In the genomic region with DNA sequence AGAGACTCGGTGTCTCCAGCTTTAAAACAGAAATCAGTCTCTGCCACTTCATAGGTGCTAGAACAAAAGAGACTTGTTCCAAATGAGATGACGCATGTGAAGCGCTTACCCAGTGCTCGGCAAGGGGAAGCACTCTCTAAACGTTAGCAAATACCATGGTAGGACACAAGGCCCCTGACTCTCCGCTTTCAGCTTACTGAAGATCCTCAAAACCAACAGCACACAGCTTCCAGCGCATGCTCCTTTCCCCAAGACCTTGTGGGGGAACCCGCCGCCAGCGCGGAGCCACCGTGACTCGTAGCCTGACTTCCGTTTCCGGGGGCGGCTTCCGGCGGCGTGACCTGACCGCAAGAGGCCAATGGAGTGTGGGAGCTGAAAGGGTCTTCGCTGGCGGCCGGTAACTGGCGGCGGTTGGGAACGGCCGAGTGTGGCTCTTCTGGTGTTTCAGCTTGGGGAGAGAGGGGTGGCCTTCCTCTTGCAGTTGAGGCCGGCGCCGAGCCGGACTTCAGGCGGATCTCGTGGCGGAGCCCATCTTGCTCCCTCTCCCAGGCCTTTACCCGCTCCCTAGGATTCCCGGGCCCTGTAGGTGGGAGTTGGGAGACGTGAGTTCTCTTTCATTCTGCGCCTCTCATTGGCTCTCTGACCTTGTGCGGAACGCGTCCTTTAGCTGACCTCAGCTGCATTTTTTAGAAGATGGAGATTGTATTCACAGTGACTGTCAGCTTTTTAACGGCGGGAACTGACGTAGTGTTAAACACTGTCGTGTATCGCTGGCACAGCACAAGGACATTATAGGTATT, we compare ENCODE assay signal across 8 cellular contexts. TPM values are rescaled to one million over a fixed set of nuclear protein-coding genes. Genes with fewer than 3 reads are reported as not detected.
A peak's percentile ranks its signal among the peaks of the same experiment; 100 is the strongest.
DNase-seq lines count a peak whose midpoint lies in the region; ATAC-seq, FAIRE-seq and TF ChIP-seq lines count a peak whose summit lies in the region.

A gene with protein sequence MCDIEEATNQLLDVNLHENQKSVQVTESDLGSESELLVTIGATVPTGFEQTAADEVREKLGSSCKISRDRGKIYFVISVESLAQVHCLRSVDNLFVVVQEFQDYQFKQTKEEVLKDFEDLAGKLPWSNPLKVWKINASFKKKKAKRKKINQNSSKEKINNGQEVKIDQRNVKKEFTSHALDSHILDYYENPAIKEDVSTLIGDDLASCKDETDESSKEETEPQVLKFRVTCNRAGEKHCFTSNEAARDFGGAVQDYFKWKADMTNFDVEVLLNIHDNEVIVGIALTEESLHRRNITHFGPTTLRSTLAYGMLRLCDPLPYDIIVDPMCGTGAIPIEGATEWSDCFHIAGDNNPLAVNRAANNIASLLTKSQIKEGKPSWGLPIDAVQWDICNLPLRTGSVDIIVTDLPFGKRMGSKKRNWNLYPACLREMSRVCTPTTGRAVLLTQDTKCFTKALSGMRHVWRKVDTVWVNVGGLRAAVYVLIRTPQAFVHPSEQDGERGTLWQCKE (plus strand): TSS at position 324 of the 800 bp plus-strand sequence. CDS start 2,015 bp downstream, outside the sequence.

- FAIRE-seq in TTC549 (lab: Jason Lieb, UNC): peak; percentile 76

- H3K9me3 ChIP-seq in body of pancreas: no peaks in the 10 kb centered on the region
- no peaks in the 10 kb centered on the region for H3K9me3 ChIP-seq in iPS DF 6.9 (ENCODE audit: control insufficient read depth, insufficient read depth, low read length)

- H3K27ac ChIP-seq in body of pancreas (peak within 1 kb of the TSS; percentile 65 to 92 (median 82)), iPS DF 6.9 (ENCODE audit: low read length) (no peak within 1 kb of the TSS)

- peak; percentile 62 to 90 (median 88) for TF ChIP-seq POLR2A in body of pancreas (IDR thresholded peaks at IDR 0.05)

- peak within 1 kb of the TSS; percentile 41 to 47 for H3K4me3 ChIP-seq in body of pancreas
- H3K4me3 ChIP-seq in iPS DF 6.9 (ENCODE audit: low read length): peak within 1 kb of the TSS; percentile 73; the same call in 1 of the 2 replicates
- peak within 1 kb of the TSS; percentile 63 for H3K4me3 ChIP-seq in skeletal muscle cell (ENCODE audit: low read depth, low read length)

- peak; percentile 97 for ATAC-seq in HG03025 (IDR thresholded peaks at IDR 0.05; ENCODE audit: low FRiP score, unreplicated experiment)
- ATAC-seq in body of pancreas: peak; percentile 98

- H3K4me1 ChIP-seq in body of pancreas (peaks cover 13% of the 10 kb centered on the region), iPS DF 6.9 (ENCODE audit: control insufficient read depth, insufficient read depth, low read length) (no peaks in the 10 kb centered on the region)

- H3K36me3 ChIP-seq in body of pancreas (replicated peaks in 1 of 2; ENCODE audit: insufficient read depth in 1 of 2, low read depth in 2 of 2) (peaks cover 0 to 6% of the 10 kb centered on the region in 2 donors), iPS DF 6.9 (ENCODE audit: control insufficient read depth, insufficient read depth, low read length) (peaks cover 3% of the 10 kb centered on the region; the same call in 1 of the 2 replicates)

- DNase-seq in NCI-H1436 (lab: John Stamatoyannopoulos, UW): peak; percentile 47
- DNase-seq in NCI-H1436 treated with DMSO at 0.1 percent for 48 hours (lab: John Stamatoyannopoulos, UW): no peak
- peak; percentile 48 for DNase-seq in NCI-H2107 treated with DMSO at 0.1 percent for 48 hours (lab: John Stamatoyannopoulos, UW; ENCODE audit: unreplicated experiment)
- DNase-seq in body of pancreas: peak; percentile 84 to 92 (median 86)
- peak; percentile 67 for DNase-seq in iPS DF 6.9 (ENCODE audit: low read depth, low spot score)
- peak; percentile 66 for DNase-seq in skeletal muscle cell (ENCODE audit: low read depth)

- H3K27me3 ChIP-seq in body of pancreas (no peaks in the 10 kb centered on the region), iPS DF 6.9 (ENCODE audit: control insufficient read depth, insufficient read depth, low read length) (no peaks in the 10 kb centered on the region)

- WGBS in body of pancreas, 2 donors: 0 to 1% methylated on average over 20 to 45 of the region's 46 CpGs
- no CpG with 5 or more reads among the region's 46 CpGs for WGBS in iPS DF 6.9 (ENCODE audit: insufficient coverage, insufficient read length)

- TF ChIP-seq CTCF in body of pancreas (IDR thresholded peaks at IDR 0.05): peak in 1 of 7 experiments; percentile 19

- intact Hi-C loops in body of pancreas (cut with DNase I): no loop called here

RNA-seq across cellular contexts. Expression of the gene that starts here (rescaled TPM):
- total RNA-seq in body of pancreas: 10 to 100 TPM; 16.1 to 27.0 TPM
